Comparison of ENCODE assay signal across 14 cellular contexts in genomic region chr3:129525341-129525968, GRCh38. TPM values are rescaled to one million over a fixed set of nuclear protein-coding genes. Genes with fewer than 3 reads are reported as not detected.
DNase-seq lines count a peak whose midpoint lies in the region; ATAC-seq and TF ChIP-seq lines count a peak whose summit lies in the region.
"Had no signal": no experiment of that assay in that cellular context is flagged by ENCODE, and none has a peak within 500 bp of the region (broad histone marks: within the 10 kb centered on the region; RNA-seq: fewer than 3 reads in every experiment).

No MANE protein-coding gene starts in this region.

- intact Hi-C loops in activated B cell treated with CpG ODN at 0.5 μM for 24 hours (cut with micrococcal nuclease): no loop called here

- no peak overlapping the region for H3K27ac ChIP-seq in AG04450 (ENCODE audit: low read depth, low read length)
- no peak overlapping the region for H3K27ac ChIP-seq in foreskin keratinocyte
- H3K27ac ChIP-seq: uterus had no signal

- no peak for TF ChIP-seq CTCF in AG04450 (IDR thresholded peaks at IDR 0.05; ENCODE audit: low read depth, low read length)
- TF ChIP-seq CTCF in activated B cell treated with CpG ODN at 0.5 μM for 24 hours (IDR thresholded peaks at IDR 0.05): no peak
- no peak for TF ChIP-seq CTCF in foreskin keratinocyte (conservative IDR thresholded peaks at IDR 0.05)

- ATAC-seq in activated B cell treated with CpG ODN at 0.5 μM for 24 hours (ENCODE audit: low read depth): no peak
- peak; percentile 52 for ATAC-seq in foreskin keratinocyte

- no peak overlapping the region for H3K4me3 Mint-ChIP-seq in activated B cell treated with CpG ODN at 0.5 μM for 24 hours
- H3K4me3 Mint-ChIP-seq: CD8-positive, alpha-beta memory T cell had no signal

- POLR2A ChIA-PET in AG04450 (lab: Yijun Ruan, JAX): no interaction called here
- POLR2A ChIA-PET in activated B cell treated with CpG ODN at 0.5 μM for 24 hours (lab: Charles Lee): interaction anchor here (0.7 to 2.2 kb wide), 2 partner anchors 52 to 86 kb away, joined by 3 to 14 read pairs; partner anchors contain the start of genes IFT122 and MBD4

- H3K36me3 Mint-ChIP-seq in activated B cell treated with CpG ODN at 0.5 μM for 24 hours (ENCODE audit: low read depth): no peaks in the 10 kb centered on the region
- H3K36me3 Mint-ChIP-seq: CD8-positive, alpha-beta memory T cell had no signal

- no peaks in the 10 kb centered on the region for H3K4me1 ChIP-seq in foreskin keratinocyte
- H3K4me1 ChIP-seq: uterus had no signal

- peak overlapping the region; percentile 88 for H3K27ac Mint-ChIP-seq in activated B cell treated with CpG ODN at 0.5 μM for 24 hours

- H3K4me3 ChIP-seq in AG04450 (ENCODE audit: low read depth, low read length): no peak overlapping the region
- H3K4me3 ChIP-seq: uterus had no signal

- no peaks in the 10 kb centered on the region for H3K27me3 ChIP-seq in AG04450 (ENCODE audit: control insufficient read depth, insufficient read depth, low read length)
- no peaks in the 10 kb centered on the region for H3K27me3 ChIP-seq in foreskin keratinocyte
- H3K27me3 ChIP-seq: uterus had no signal

- no peaks in the 10 kb centered on the region for H3K9me3 ChIP-seq in AG04450 (ENCODE audit: control insufficient read depth, insufficient read depth, low read length)
- H3K9me3 ChIP-seq: uterus had no signal

- DNase-seq in AG04450 (ENCODE audit: low read depth, low spot score) (peak; percentile 10), ELR (ENCODE audit: low read depth) (peak; percentile 77), activated B cell treated with CpG ODN at 0.5 μM for 24 hours (no peak), foreskin keratinocyte (peak in 1 of 2 donors; percentile 35), GF-D8 (lab: John Stamatoyannopoulos, UW) (no peak), HPDE6-E6E7 (ENCODE audit: extremely low spot score) (no peak), NCI-H82 (lab: John Stamatoyannopoulos, UW) (no peak), NCI-H1930 (lab: John Stamatoyannopoulos, UW) (no peak)
- DNase-seq: aorta; CD8-positive, alpha-beta memory T cell; NCI-H748 treated with DMSO at 0.1 percent for 48 hours; uterus had no signal

- H3K9me3 Mint-ChIP-seq in activated B cell treated with CpG ODN at 0.5 μM for 24 hours: no peaks in the 10 kb centered on the region
- H3K9me3 Mint-ChIP-seq: CD8-positive, alpha-beta memory T cell had no signal

- H3K4me1 Mint-ChIP-seq in activated B cell treated with CpG ODN at 0.5 μM for 24 hours: peaks cover 21% of the 10 kb centered on the region
- H3K4me1 Mint-ChIP-seq: CD8-positive, alpha-beta memory T cell had no signal

- CTCF ChIA-PET in AG04450 (lab: Charles Lee) (no interaction called here), activated B cell treated with CpG ODN at 0.5 μM for 24 hours (lab: Charles Lee) (interaction anchor here (0.9 to 2.1 kb wide), 2 partner anchors 36 to 51 kb away, joined by 5 read pairs; no protein-coding TSS in a partner anchor)

- H3K27me3 Mint-ChIP-seq in activated B cell treated with CpG ODN at 0.5 μM for 24 hours: no peaks in the 10 kb centered on the region
- H3K27me3 Mint-ChIP-seq: CD8-positive, alpha-beta memory T cell had no signal

RNA-seq across cellular contexts. Expression of gene RHO, which starts 3.0 kb away (rescaled TPM):
- polyA plus RNA-seq in AG04450 (2011; rRNA removed) (not detected in 2 replicates), foreskin keratinocyte (not detected in 2 replicates)
- not detected in 2 replicates for polyA minus RNA-seq in AG04450 (2011; rRNA and poly(A)+ RNA removed)
- total RNA-seq in activated B cell treated with CpG ODN at 0.5 μM for 24 hours (not detected in 2 replicates), foreskin keratinocyte (not detected in 2 replicates)
- total RNA-seq: activated CD8-positive, alpha-beta memory T cell treated with anti-CD3 and anti-CD28 coated beads for 36 hours; CD8-positive, alpha-beta memory T cell; myocyte had no signal
- polyA plus RNA-seq: aorta; CD8-positive, alpha-beta memory T cell had no signal

RNA-seq across cellular contexts. Expression of gene H1-8, which starts 17.5 kb away (rescaled TPM):
- polyA plus RNA-seq in AG04450 (2011; rRNA removed): not detected in 2 replicates
- polyA minus RNA-seq in AG04450 (2011; rRNA and poly(A)+ RNA removed): not detected in 2 replicates
- total RNA-seq in activated B cell treated with CpG ODN at 0.5 μM for 24 hours: not detected in 2 replicates
- not detected in 2 replicates for total RNA-seq in foreskin keratinocyte
- polyA plus RNA-seq in foreskin keratinocyte: not detected in 2 replicates
- total RNA-seq: activated CD8-positive, alpha-beta memory T cell treated with anti-CD3 and anti-CD28 coated beads for 36 hours; aorta; CD8-positive, alpha-beta memory T cell; myocyte; uterus had no signal
- polyA plus RNA-seq: aorta; CD8-positive, alpha-beta memory T cell had no signal

Comparison
In these comparisons a context has a peak if more than half of its experiments do, and no peak if none do; other contexts are left out.
1. DNase-seq: peak in AG04450 (single experiment) and ELR (single experiment); none in activated B cell treated with CpG ODN at 0.5 μM for 24 hours (single experiment), GF-D8 (single experiment), HPDE6-E6E7 (single experiment), NCI-H82 (single experiment) and NCI-H1930 (0 of 2).